20 cellular contexts compared by ENCODE assay signal in genomic region chr17:77566151-77566550, GRCh38.
A peak's percentile ranks its signal among the peaks of the same experiment; 100 is the strongest.
DNase-seq lines count a peak whose midpoint lies in the region; ATAC-seq and TF ChIP-seq lines count a peak whose summit lies in the region.
"Had no signal": no experiment of that assay in that cellular context is flagged by ENCODE, and none has a peak within 500 bp of the region (broad histone marks: within the 10 kb centered on the region; RNA-seq: fewer than 3 reads in every experiment).

No MANE protein-coding gene starts in this region.

- TF ChIP-seq CTCF in endodermal cell (conservative IDR thresholded peaks at IDR 0.05) (no peak), upper lobe of right lung (IDR thresholded peaks at IDR 0.05) (no peak)

- peaks cover 6% of the 10 kb centered on the region for H3K27me3 ChIP-seq in endodermal cell (ENCODE audit: control insufficient read depth, insufficient read depth, low read length, poor library complexity, severe bottlenecking)
- H3K27me3 ChIP-seq in upper lobe of right lung = peaks cover 17% of the 10 kb centered on the region
- peaks cover 22 to 72% of the 10 kb centered on the region in 2 experiments for H3K27me3 ChIP-seq in mesenchymal stem cell (ENCODE audit: control insufficient read depth in 1 of 2, insufficient read depth in 1 of 2, low read length in 2 of 2)

- no peak overlapping the region for H3K23ac ChIP-seq in mesenchymal stem cell (ENCODE audit: low read length in 2 of 2)

- no peaks in the 10 kb centered on the region for H3K79me1 ChIP-seq in mesenchymal stem cell (replicated peaks; ENCODE audit: low read length, poor library complexity, severe bottlenecking)

- H3K36me3 Mint-ChIP-seq in endodermal cell (ENCODE audit: low read depth) = no peaks in the 10 kb centered on the region
- H3K36me3 Mint-ChIP-seq: CD8-positive, alpha-beta T cell had no signal

- H2BK120ac ChIP-seq in mesenchymal stem cell (ENCODE audit: low read depth, low read length) = no peak overlapping the region

- H2BK15ac ChIP-seq in mesenchymal stem cell (ENCODE audit: low read depth, poor library complexity, severe bottlenecking) = no peak overlapping the region

- H2AK5ac ChIP-seq in mesenchymal stem cell (ENCODE audit: low read length, severe bottlenecking) = no peak overlapping the region

- intact Hi-C loops in upper lobe of right lung (cut with DNase I) = no loop called here

- DNase-seq in NCI-H1436 (lab: John Stamatoyannopoulos, UW) (peak; percentile 46), NCI-H1436 treated with DMSO at 0.1 percent for 48 hours (lab: John Stamatoyannopoulos, UW) (no peak), NCI-H187 treated with DMSO at 0.1 percent for 48 hours (lab: John Stamatoyannopoulos, UW) (peak; percentile 24), endodermal cell (peak; percentile 22), upper lobe of right lung (peak; percentile 25), mesenchymal stem cell (no peak), T-helper 1 cell (no peak), superior temporal gyrus (ENCODE audit: extremely low spot score) (no peak)
- DNase-seq: ACHN; C1 segment of cervical spinal cord; CD8-positive, alpha-beta T cell; DMS153; MV-4-11; NCI-H1930; NCI-H526 had no signal

- H2AFZ ChIP-seq in mesenchymal stem cell (ENCODE audit: low read depth, low read length) = no peak overlapping the region
- H2AFZ ChIP-seq: GM23338 had no signal

- H3K9me3 Mint-ChIP-seq in endodermal cell = peaks cover 2% of the 10 kb centered on the region
- H3K9me3 Mint-ChIP-seq: CD8-positive, alpha-beta T cell had no signal

- H3K9me3 ChIP-seq in endodermal cell (ENCODE audit: control insufficient read depth, low read length) (no peaks in the 10 kb centered on the region), upper lobe of right lung (no peaks in the 10 kb centered on the region), mesenchymal stem cell (ENCODE audit: control insufficient read depth, low read length) (no peaks in the 10 kb centered on the region)
- H3K9me3 ChIP-seq: HAP-1 had no signal

- no peak overlapping the region for H3K14ac ChIP-seq in mesenchymal stem cell (ENCODE audit: low read length in 2 of 2)

- no peak overlapping the region for H3K27ac ChIP-seq in endodermal cell (ENCODE audit: low read depth, low read length)
- H3K27ac ChIP-seq in upper lobe of right lung = no peak overlapping the region
- no peak overlapping the region for H3K27ac ChIP-seq in mesenchymal stem cell (ENCODE audit: low read length, poor library complexity, severe bottlenecking)
- H3K27ac ChIP-seq: 22Rv1, KMS-11 had no signal

- H3K18ac ChIP-seq in mesenchymal stem cell (ENCODE audit: low read depth in 1 of 2, low read length in 2 of 2) = no peak overlapping the region

- no peaks in the 10 kb centered on the region for H3K4me1 Mint-ChIP-seq in endodermal cell

- no peak overlapping the region for H3K27ac Mint-ChIP-seq in endodermal cell
- H3K27ac Mint-ChIP-seq: CD8-positive, alpha-beta T cell; GM23338 had no signal

- H4K91ac ChIP-seq in mesenchymal stem cell (ENCODE audit: low read length) = no peak overlapping the region

- H2BK12ac ChIP-seq in mesenchymal stem cell (ENCODE audit: low read length in 2 of 2) = no peak overlapping the region

- H3K27me3 Mint-ChIP-seq in endodermal cell (ENCODE audit: insufficient read depth) = peaks cover 16% of the 10 kb centered on the region

- WGBS in endodermal cell (ENCODE audit: insufficient coverage in 1 of 2, insufficient read length in 1 of 2), 2 experiments = 88 to 94% methylated on average over 5 to 7 of the region's 7 CpGs
- 67% methylated on average over 3 of the region's 7 CpGs for WGBS in mesenchymal stem cell

- no peaks in the 10 kb centered on the region for H3K4me1 ChIP-seq in endodermal cell (ENCODE audit: control insufficient read depth, insufficient read depth, low read length)
- peaks cover under 1% of the 10 kb centered on the region for H3K4me1 ChIP-seq in upper lobe of right lung
- no peaks in the 10 kb centered on the region for H3K4me1 ChIP-seq in mesenchymal stem cell (ENCODE audit: control insufficient read depth, insufficient read depth, low read depth, low read length)
- H3K4me1 ChIP-seq: HAP-1 had no signal

- no peak overlapping the region for H3K4me3 Mint-ChIP-seq in endodermal cell
- H3K4me3 Mint-ChIP-seq: CD8-positive, alpha-beta T cell; GM23338 had no signal

- H3K4me3 ChIP-seq in endodermal cell (ENCODE audit: low read length) = no peak overlapping the region
- H3K4me3 ChIP-seq in upper lobe of right lung = no peak overlapping the region
- no peak overlapping the region for H3K4me3 ChIP-seq in mesenchymal stem cell (ENCODE audit: insufficient read depth in 1 of 2, low read depth in 1 of 2, low read length in 2 of 2)
- H3K4me3 ChIP-seq: GM23338, HAP-1 had no signal

- no peaks in the 10 kb centered on the region for H3K36me3 ChIP-seq in endodermal cell (ENCODE audit: control insufficient read depth, insufficient read depth, low read length)
- no peaks in the 10 kb centered on the region for H3K36me3 ChIP-seq in upper lobe of right lung
- no peaks in the 10 kb centered on the region for H3K36me3 ChIP-seq in mesenchymal stem cell (ENCODE audit: control insufficient read depth in 1 of 2, insufficient read depth in 2 of 2, low read depth in 1 of 2, low read length in 2 of 2)
- H3K36me3 ChIP-seq: HAP-1 had no signal

- no peak overlapping the region for H3K4ac ChIP-seq in mesenchymal stem cell (ENCODE audit: low read depth in 1 of 2, low read length in 2 of 2)

- H2BK5ac ChIP-seq in mesenchymal stem cell (ENCODE audit: low read depth, low read length, poor library complexity, severe bottlenecking) = no peak overlapping the region

- no peak overlapping the region for H3K9ac ChIP-seq in endodermal cell (ENCODE audit: extremely low read depth, low read length, poor library complexity, severe bottlenecking)
- no peak overlapping the region for H3K9ac ChIP-seq in mesenchymal stem cell (ENCODE audit: low read length)
- H3K9ac ChIP-seq: KMS-11 had no signal

- H3K4me2 ChIP-seq in mesenchymal stem cell (ENCODE audit: low read length, poor library complexity, severe bottlenecking) = no peak overlapping the region
- H3K4me2 ChIP-seq: GM23338, KMS-11 had no signal

- ATAC-seq in upper lobe of right lung = no peak
- ATAC-seq: CD8-positive, alpha-beta T cell; GM23338; Right ventricle myocardium inferior had no signal

- H4K8ac ChIP-seq in mesenchymal stem cell (ENCODE audit: low read length) = no peak overlapping the region

Comparison
In these comparisons a context has a peak if more than half of its experiments do, and no peak if none do; other contexts are left out.
1. DNase-seq: peak in NCI-H1436 (single experiment), NCI-H187 treated with DMSO at 0.1 percent for 48 hours (single experiment), endodermal cell (single experiment) and upper lobe of right lung (single experiment); none in NCI-H1436 treated with DMSO at 0.1 percent for 48 hours (single experiment), mesenchymal stem cell (single experiment), T-helper 1 cell (0 of 5) and superior temporal gyrus (single experiment).